In genomic region chr12:11666131-11666530, GRCh38 we compare ENCODE assay signal across 15 cellular contexts. TPM values are rescaled to one million over a fixed set of nuclear protein-coding genes. Genes with fewer than 3 reads are reported as not detected.
DNase-seq lines count a peak whose midpoint lies in the region; ATAC-seq and TF ChIP-seq lines count a peak whose summit lies in the region.
"Had no signal": no experiment of that assay in that cellular context is flagged by ENCODE, and none has a peak within 500 bp of the region (broad histone marks: within the 10 kb centered on the region; RNA-seq: fewer than 3 reads in every experiment).

No MANE protein-coding gene starts in this region.

- ATAC-seq in activated T-helper 17 cell treated with anti-CD3 and anti-CD28 coated beads, Interleukin-2, amount 50 U/mL, for 72 hours (replicated peaks), result peak; percentile 5
- ATAC-seq in naive B cell (ENCODE audit: low read depth in 2 of 2) (no peak), HG03175 (IDR thresholded peaks at IDR 0.05; ENCODE audit: unreplicated experiment) (no peak), right cardiac atrium (no peak)
- no peak for ATAC-seq in stimulated activated effector memory CD8-positive, alpha-beta T cell treated with anti-CD3 and anti-CD28 coated beads, Interleukin-12 subunit alpha, Interleukin-12 subunit beta, amount 100 ng/mL, for 72 hours

- WGBS in right cardiac atrium, result 86% methylated on average over 3 of the region's 3 CpGs

- no peaks in the 10 kb centered on the region for H3K9me3 Mint-ChIP-seq in activated T-helper 17 cell treated with anti-CD3 and anti-CD28 coated beads, Interleukin-2, amount 50 U/mL, for 72 hours
- peaks cover 0 to 3% (median 0%) of the 10 kb centered on the region in 7 donors for H3K9me3 Mint-ChIP-seq in naive B cell
- no peaks in the 10 kb centered on the region for H3K9me3 Mint-ChIP-seq in stimulated activated effector memory CD8-positive, alpha-beta T cell treated with anti-CD3 and anti-CD28 coated beads, Interleukin-12 subunit alpha, Interleukin-12 subunit beta, amount 100 ng/mL, for 72 hours

- H3K27me3 ChIP-seq in HL-60 (ENCODE audit: insufficient read depth, poor library complexity, severe bottlenecking) (no peaks in the 10 kb centered on the region), tibial artery (no peaks in the 10 kb centered on the region), right cardiac atrium (ENCODE audit: control insufficient read depth, insufficient read depth) (no peaks in the 10 kb centered on the region)

- DNase-seq in HL-60 (ENCODE audit: low read depth in 1 of 2, low spot score in 1 of 2) (no peak), naive B cell (no peak), tibial artery (no peak), right cardiac atrium (no peak)
- no peak for DNase-seq in stimulated activated effector memory CD8-positive, alpha-beta T cell treated with anti-CD3 and anti-CD28 coated beads, Interleukin-12 subunit alpha, Interleukin-12 subunit beta, amount 100 ng/mL, for 72 hours (ENCODE audit: low spot score in 2 of 2)
- DNase-seq: GOT3, MM.1S, NCI-H1105 treated with DMSO at 0.1 percent for 48 hours, NCI-H187, NCI-H446 treated with DMSO at 0.1 percent for 48 hours, NCI-H748 treated with DMSO at 0.1 percent for 48 hours had no signal

- TF ChIP-seq CTCF in HL-60 (IDR thresholded peaks at IDR 0.05; ENCODE audit: insufficient read depth, low read length) (no peak), tibial artery (IDR thresholded peaks at IDR 0.05) (no peak)

- H3K27ac Mint-ChIP-seq in activated T-helper 17 cell treated with anti-CD3 and anti-CD28 coated beads, Interleukin-2, amount 50 U/mL, for 72 hours, result peak overlapping the region; percentile 20
- H3K27ac Mint-ChIP-seq in naive B cell, result peak overlapping the region in 4 of 6 donors; percentile 23 to 65 (median 62)
- no peak overlapping the region for H3K27ac Mint-ChIP-seq in stimulated activated effector memory CD8-positive, alpha-beta T cell treated with anti-CD3 and anti-CD28 coated beads, Interleukin-12 subunit alpha, Interleukin-12 subunit beta, amount 100 ng/mL, for 72 hours

- H3K36me3 ChIP-seq in tibial artery, result no peaks in the 10 kb centered on the region

- peaks cover 56% of the 10 kb centered on the region for H3K4me1 Mint-ChIP-seq in activated T-helper 17 cell treated with anti-CD3 and anti-CD28 coated beads, Interleukin-2, amount 50 U/mL, for 72 hours
- H3K4me1 Mint-ChIP-seq in naive B cell, result peaks cover 68 to 88% (median 83%) of the 10 kb centered on the region in 3 donors
- peaks cover 84% of the 10 kb centered on the region for H3K4me1 Mint-ChIP-seq in stimulated activated effector memory CD8-positive, alpha-beta T cell treated with anti-CD3 and anti-CD28 coated beads, Interleukin-12 subunit alpha, Interleukin-12 subunit beta, amount 100 ng/mL, for 72 hours

- no peaks in the 10 kb centered on the region for H3K27me3 Mint-ChIP-seq in activated T-helper 17 cell treated with anti-CD3 and anti-CD28 coated beads, Interleukin-2, amount 50 U/mL, for 72 hours
- no peaks in the 10 kb centered on the region for H3K27me3 Mint-ChIP-seq in naive B cell

- no peak overlapping the region for H3K4me3 ChIP-seq in HL-60 (replicated peaks; ENCODE audit: insufficient read depth, low read length)
- H3K4me3 ChIP-seq in tibial artery, result no peak overlapping the region
- H3K4me3 ChIP-seq in right cardiac atrium (ENCODE audit: low read length), result no peak overlapping the region
- H3K4me3 ChIP-seq: SK-N-MC had no signal

- intact Hi-C loops in tibial artery (cut with DNase I; ENCODE audit: low total_unique reads) (loop anchor here (5.0 kb wide), 1 partner anchor 36 kb away; no protein-coding TSS in a partner anchor), right cardiac atrium (cut with DNase I) (no loop called here)

- H3K9me3 ChIP-seq in tibial artery (no peaks in the 10 kb centered on the region), right cardiac atrium (ENCODE audit: control insufficient read depth, low read length) (no peaks in the 10 kb centered on the region)

- H3K4me1 ChIP-seq in tibial artery (peaks cover 0 to 93% (median 50%) of the 10 kb centered on the region in 4 donors), right cardiac atrium (ENCODE audit: control insufficient read depth, insufficient read depth, low read length) (peaks cover 20% of the 10 kb centered on the region)

- H3K4me3 Mint-ChIP-seq in activated T-helper 17 cell treated with anti-CD3 and anti-CD28 coated beads, Interleukin-2, amount 50 U/mL, for 72 hours, result no peak overlapping the region
- no peak overlapping the region for H3K4me3 Mint-ChIP-seq in naive B cell
- H3K4me3 Mint-ChIP-seq in stimulated activated effector memory CD8-positive, alpha-beta T cell treated with anti-CD3 and anti-CD28 coated beads, Interleukin-12 subunit alpha, Interleukin-12 subunit beta, amount 100 ng/mL, for 72 hours, result no peak overlapping the region

- peaks cover 48% of the 10 kb centered on the region for H3K36me3 Mint-ChIP-seq in activated T-helper 17 cell treated with anti-CD3 and anti-CD28 coated beads, Interleukin-2, amount 50 U/mL, for 72 hours (ENCODE audit: low read depth)
- peaks cover 9 to 11% of the 10 kb centered on the region in 2 donors for H3K36me3 Mint-ChIP-seq in naive B cell
- peaks cover 43% of the 10 kb centered on the region for H3K36me3 Mint-ChIP-seq in stimulated activated effector memory CD8-positive, alpha-beta T cell treated with anti-CD3 and anti-CD28 coated beads, Interleukin-12 subunit alpha, Interleukin-12 subunit beta, amount 100 ng/mL, for 72 hours

- H3K27ac ChIP-seq in HL-60 (replicated peaks) (peak overlapping the region; percentile 65), tibial artery (peak overlapping the region; percentile 39 to 95), right cardiac atrium (ENCODE audit: low read length) (no peak overlapping the region)
- H3K27ac ChIP-seq: KMS-11, SK-N-MC had no signal

RNA-seq across cellular contexts. Expression of gene ETV6, which starts 16.7 kb away (rescaled TPM):
- 10 to 100 TPM; 45.9 to 49.0 TPM for total RNA-seq in activated T-helper 17 cell treated with anti-CD3 and anti-CD28 coated beads, Interleukin-2, amount 50 U/mL, for 72 hours
- polyA plus RNA-seq in naive B cell (ENCODE audit: low read depth in 6 of 6) (1 to 10 TPM; 3.7 to 9.6 (median 6.6) TPM), right cardiac atrium (2.9 TPM)
- total RNA-seq in right cardiac atrium, result 10 to 100 TPM in 3 of 4 donors, 1 to 10 TPM in 1; 9.9 to 31.4 (median 11.7) TPM
